In the genomic region with DNA sequence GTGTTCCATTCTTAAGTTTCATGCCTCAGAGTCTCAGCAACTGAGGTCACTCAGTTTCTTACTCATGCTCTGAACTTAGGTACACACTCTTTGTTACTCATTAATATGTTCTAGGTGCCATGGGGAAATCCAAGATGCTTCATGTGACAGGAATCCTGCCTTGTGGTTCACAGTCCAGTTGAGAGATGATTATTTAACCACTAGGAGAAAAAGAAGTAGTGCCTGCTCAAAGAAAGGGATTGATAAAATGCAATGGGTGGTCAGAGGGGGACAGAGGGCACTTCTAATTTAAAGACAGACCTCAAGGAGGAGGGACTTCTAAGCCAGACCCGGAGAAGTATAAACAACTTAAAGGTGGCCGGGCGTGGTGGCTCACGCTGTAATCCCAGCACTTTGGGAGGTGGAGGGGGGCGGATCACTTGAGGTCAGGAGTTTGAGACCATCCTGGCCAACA, we compare ENCODE assay signal across 8 cellular contexts.
DNase-seq lines count a peak whose midpoint lies in the region; ATAC-seq and TF ChIP-seq lines count a peak whose summit lies in the region.

No MANE protein-coding gene starts in this region.

- H3K4me3 ChIP-seq in MG63: no peak overlapping the region
- no peak overlapping the region for H3K4me3 ChIP-seq in kidney epithelial cell (ENCODE audit: low read depth, low read length)

- DNase-seq in GM04504 (ENCODE audit: low read depth) (peak; percentile 85), MG63 (peak; percentile 66), kidney epithelial cell (ENCODE audit: low read depth) (peak; percentile 99), COLO829 (ENCODE audit: low spot score) (no peak), GOT3 (lab: John Stamatoyannopoulos, UW) (no peak), NCI-H82 treated with DMSO at 0.1 percent for 48 hours (lab: John Stamatoyannopoulos, UW; ENCODE audit: unreplicated experiment) (no peak), NCI-H1930 (lab: John Stamatoyannopoulos, UW) (no peak)

- peak; percentile 81 for ATAC-seq in GM21737 (IDR thresholded peaks at IDR 0.05; ENCODE audit: unreplicated experiment)

- TF ChIP-seq CTCF in kidney epithelial cell (IDR thresholded peaks at IDR 0.05; ENCODE audit: insufficient read depth, low read length, poor library complexity, severe bottlenecking): no peak

- no peaks in the 10 kb centered on the region for H3K9me3 ChIP-seq in MG63

- no peaks in the 10 kb centered on the region for H3K36me3 ChIP-seq in MG63
- no peaks in the 10 kb centered on the region for H3K36me3 ChIP-seq in kidney epithelial cell (ENCODE audit: control insufficient read depth, insufficient read depth, low read length)

- H3K27me3 ChIP-seq in MG63 (no peaks in the 10 kb centered on the region), kidney epithelial cell (ENCODE audit: control insufficient read depth, insufficient read depth, low read length) (no peaks in the 10 kb centered on the region)

Comparison
In these comparisons a context has a peak if more than half of its experiments do, and no peak if none do; other contexts are left out.
1. DNase-seq: peak in GM04504 (single experiment), MG63 (single experiment) and kidney epithelial cell (single experiment); none in COLO829 (single experiment), GOT3 (single experiment), NCI-H82 treated with DMSO at 0.1 percent for 48 hours (single experiment) and NCI-H1930 (0 of 2).